Comparison of ENCODE assay signal across 23 cellular contexts in genomic region chr12:54338682-54339296, GRCh38. TPM values are rescaled to one million over a fixed set of nuclear protein-coding genes. Genes with fewer than 3 reads are reported as not detected.
A peak's percentile ranks its signal among the peaks of the same experiment; 100 is the strongest.
DNase-seq lines count a peak whose midpoint lies in the region; ATAC-seq and TF ChIP-seq lines count a peak whose summit lies in the region.
"Had no signal": no experiment of that assay in that cellular context is flagged by ENCODE, and none has a peak within 500 bp of the region (broad histone marks: within the 10 kb centered on the region; RNA-seq: fewer than 3 reads in every experiment).

No MANE protein-coding gene starts in this region.

- peak overlapping the region in 8 of 12 donors; percentile 8 to 84 (median 54) for H3K27ac ChIP-seq in heart left ventricle
- H3K27ac ChIP-seq: gastrocnemius medialis, upper lobe of right lung had no signal

- H3K4me3 Mint-ChIP-seq in nephron, result peak overlapping the region in 2 of 3 experiments; percentile 16 to 59
- H3K4me3 Mint-ChIP-seq: activated CD4-positive, alpha-beta memory T cell treated with anti-CD3 and anti-CD28 coated beads, Interleukin-2, amount 10 ng/mL, durations not matched to agents 7 days and 5 days; neural crest cell had no signal

- H3K9me3 ChIP-seq in heart left ventricle, result no peaks in the 10 kb centered on the region
- H3K9me3 ChIP-seq: BE2C, gastrocnemius medialis, HAP-1, upper lobe of right lung had no signal

- H3K36me3 ChIP-seq in heart left ventricle, result peaks cover 0 to 38% (median 34%) of the 10 kb centered on the region in 9 donors

- DNase-seq in heart left ventricle (no peak), cardiac septum (ENCODE audit: low spot score) (no peak), fibroblast of mammary gland (ENCODE audit: low read depth) (peak; percentile 44), MV-4-11 (lab: John Stamatoyannopoulos, UW) (no peak)
- DNase-seq: 8988T; activated CD4-positive, alpha-beta memory T cell treated with anti-CD3 and anti-CD28 coated beads, Interleukin-2, amount 10 ng/mL, durations not matched to agents 7 days and 5 days; activated CD4-positive, CD25-positive, alpha-beta regulatory T cell; amygdala; BE2C; Caco-2; DND-41; gastrocnemius medialis; NCI-H1436; NCI-H524 treated with DMSO at 0.1 percent for 48 hours; T1000; upper lobe of right lung had no signal

- H3K27me3 ChIP-seq in heart left ventricle, result no peaks in the 10 kb centered on the region
- H3K27me3 ChIP-seq: BE2C, gastrocnemius medialis, upper lobe of right lung had no signal

- intact Hi-C loops in heart left ventricle (cut with DNase I), result no loop called here
- intact Hi-C loops in cardiac septum (cut with DNase I), result no loop called here

- H3K36me3 Mint-ChIP-seq in nephron (ENCODE audit: low read depth), result peaks cover 36% of the 10 kb centered on the region

- TF ChIP-seq POLR2A in heart left ventricle (IDR thresholded peaks at IDR 0.05), result no peak

- H3K4me1 ChIP-seq in heart left ventricle, result peaks cover 2 to 40% (median 27%) of the 10 kb centered on the region in 12 donors

- no peak for ATAC-seq in heart left ventricle
- no peak for ATAC-seq in HG03571 (IDR thresholded peaks at IDR 0.05; ENCODE audit: unreplicated experiment)
- ATAC-seq in HG02840 (IDR thresholded peaks at IDR 0.05; ENCODE audit: low FRiP score, unreplicated experiment), result no peak
- no peak for ATAC-seq in GM21526 (IDR thresholded peaks at IDR 0.05; ENCODE audit: low FRiP score, unreplicated experiment)
- ATAC-seq: gastrocnemius medialis, upper lobe of right lung had no signal

- peak overlapping the region; percentile 91 to 93 (median 92) for H3K27ac Mint-ChIP-seq in nephron
- H3K27ac Mint-ChIP-seq: activated CD4-positive, alpha-beta memory T cell treated with anti-CD3 and anti-CD28 coated beads, Interleukin-2, amount 10 ng/mL, durations not matched to agents 7 days and 5 days had no signal

- H3K9me3 Mint-ChIP-seq in nephron, result no peaks in the 10 kb centered on the region
- H3K9me3 Mint-ChIP-seq: activated CD4-positive, alpha-beta memory T cell treated with anti-CD3 and anti-CD28 coated beads, Interleukin-2, amount 10 ng/mL, durations not matched to agents 7 days and 5 days; neural crest cell had no signal

- 82 to 87% (median 84%) methylated on average over 4 of the region's 4 CpGs for WGBS in heart left ventricle, 4 donors

- H3K4me3 ChIP-seq in heart left ventricle, result no peak overlapping the region
- no peak overlapping the region for H3K4me3 ChIP-seq in fibroblast of mammary gland (ENCODE audit: control insufficient read depth, low read depth, low read length)
- H3K4me3 ChIP-seq: gastrocnemius medialis, HAP-1, upper lobe of right lung had no signal

- H3K4me1 Mint-ChIP-seq in nephron, result peaks cover 75% of the 10 kb centered on the region

- no peak for TF ChIP-seq CTCF in heart left ventricle (IDR thresholded peaks at IDR 0.05)
- TF ChIP-seq CTCF in fibroblast of mammary gland (conservative IDR thresholded peaks at IDR 0.05; ENCODE audit: control insufficient read depth, insufficient read depth, low read depth, low read length), result no peak
- TF ChIP-seq CTCF in nephron (IDR thresholded peaks at IDR 0.05; ENCODE audit: unreplicated experiment in 3 of 3), result no peak

- no peaks in the 10 kb centered on the region for H3K27me3 Mint-ChIP-seq in nephron (ENCODE audit: low read depth)
- H3K27me3 Mint-ChIP-seq: activated CD4-positive, alpha-beta memory T cell treated with anti-CD3 and anti-CD28 coated beads, Interleukin-2, amount 10 ng/mL, durations not matched to agents 7 days and 5 days had no signal

RNA-seq across cellular contexts. Expression of gene COPZ1, which starts 13.9 kb away (rescaled TPM):
- total RNA-seq in heart left ventricle (100 to 1,000 TPM; 112 to 146 (median 125) TPM), cardiac septum (106 TPM)
- 100 to 1,000 TPM in 1 of 2 donors, 10 to 100 TPM in 1; 77.3 to 142 TPM for polyA plus RNA-seq in heart left ventricle

RNA-seq across cellular contexts. Expression of gene GPR84, which starts 25.5 kb away (rescaled TPM):
- total RNA-seq in heart left ventricle, result 1 to 10 TPM in 2 of 9 donors, under 1 TPM in 2, not detected in 5; 0.21 to 4.4 (median 0.94) TPM
- under 1 TPM in 1 of 2 donors, not detected in 1; 0.37 TPM for polyA plus RNA-seq in heart left ventricle
- 0.22 TPM for total RNA-seq in cardiac septum
- total RNA-seq: Caco-2, MCF 10A, neural crest cell had no signal

RNA-seq across cellular contexts. Expression of gene NFE2, which starts 38.0 kb away (rescaled TPM):
- total RNA-seq in heart left ventricle, result 1 to 10 TPM in 2 of 9 donors, under 1 TPM in 5, not detected in 2; 0.21 to 1.7 (median 0.63) TPM
- polyA plus RNA-seq in heart left ventricle, result under 1 TPM; 0.38 to 0.51 TPM
- total RNA-seq in cardiac septum, result 1.2 TPM
- total RNA-seq: neural crest cell had no signal

RNA-seq across cellular contexts. Expression of gene ZNF385A, which starts 45.7 kb away (rescaled TPM):
- 10 to 100 TPM in 4 of 9 donors, 1 to 10 TPM in 5; 3.6 to 22.7 (median 6.7) TPM for total RNA-seq in heart left ventricle
- 1 to 10 TPM; 5.3 TPM for polyA plus RNA-seq in heart left ventricle
- 4.8 TPM for total RNA-seq in cardiac septum

RNA-seq across cellular contexts. Expression of gene HNRNPA1, which starts 58.3 kb away (rescaled TPM):
- 100 to 1,000 TPM; 129 to 565 (median 396) TPM for total RNA-seq in heart left ventricle
- polyA plus RNA-seq in heart left ventricle, result 100 to 1,000 TPM; 315 to 735 TPM
- 439 TPM for total RNA-seq in cardiac septum
